Comparison of ENCODE assay signal across 29 cellular contexts in genomic region chr10:58776613-58777318, GRCh38.
DNase-seq lines count a peak whose midpoint lies in the region; ATAC-seq, FAIRE-seq and TF ChIP-seq lines count a peak whose summit lies in the region.
"Had no signal": no experiment of that assay in that cellular context is flagged by ENCODE, and none has a peak within 500 bp of the region (broad histone marks: within the 10 kb centered on the region; RNA-seq: fewer than 3 reads in every experiment).

No MANE protein-coding gene starts in this region.

- H3K9me3 ChIP-seq in A549 (no peaks in the 10 kb centered on the region), RWPE2 (ENCODE audit: severe bottlenecking) (no peaks in the 10 kb centered on the region), mesenchymal stem cell (ENCODE audit: control insufficient read depth, low read length) (no peaks in the 10 kb centered on the region)
- H3K9me3 ChIP-seq: Peyer's patch, prostate gland, SJSA1, testis, vagina had no signal

- H3K4me1 ChIP-seq in A549 (peaks cover 61% of the 10 kb centered on the region), RWPE2 (ENCODE audit: insufficient read depth, poor library complexity, severe bottlenecking) (peaks cover 16% of the 10 kb centered on the region), mesenchymal stem cell (ENCODE audit: control insufficient read depth, insufficient read depth, low read depth, low read length) (peaks cover 6% of the 10 kb centered on the region)
- H3K4me1 ChIP-seq: Peyer's patch, prostate gland had no signal

- ATAC-seq in A549 (peak in 1 of 2 experiments; percentile 27; a peak in 2 of 6 replicates), RWPE2 (ENCODE audit: low read depth) (no peak), GM21447 (IDR thresholded peaks at IDR 0.05; ENCODE audit: unreplicated experiment) (no peak)
- ATAC-seq: activated CD4-positive, CD25-positive, alpha-beta regulatory T cell treated with anti-CD3 and anti-CD28 coated beads, Interleukin-2, amount 50 U/mL, for 24 hours; stimulated activated naive CD8-positive, alpha-beta T cell treated with anti-CD3 and anti-CD28 coated beads, Interleukin-15, Interleukin-2, amounts not matched to agents 100 U/mL and 50 U/mL, for 24 hours had no signal

- H3K27ac ChIP-seq in A549: peak overlapping the region; percentile 15 to 22; a peak in 2 of 6 replicates
- peak overlapping the region; percentile 70 for H3K27ac ChIP-seq in RWPE2 (ENCODE audit: poor library complexity, severe bottlenecking)
- H3K27ac ChIP-seq in mesenchymal stem cell (ENCODE audit: low read length, poor library complexity, severe bottlenecking): no peak overlapping the region
- H3K27ac ChIP-seq: Peyer's patch, prostate gland, SJSA1, testis, vagina had no signal

- H3K9ac ChIP-seq in mesenchymal stem cell (ENCODE audit: low read length): peak overlapping the region; percentile 51

- H2BK5ac ChIP-seq in mesenchymal stem cell (ENCODE audit: low read depth, low read length, poor library complexity, severe bottlenecking): no peak overlapping the region

- H3K27me3 ChIP-seq in RWPE2 (ENCODE audit: insufficient read depth, poor library complexity, severe bottlenecking) (no peaks in the 10 kb centered on the region), mesenchymal stem cell (ENCODE audit: control insufficient read depth in 1 of 2, insufficient read depth in 1 of 2, low read length in 2 of 2) (no peaks in the 10 kb centered on the region)
- H3K27me3 ChIP-seq: Peyer's patch, SJSA1, testis, vagina had no signal

- no peak for TF ChIP-seq EP300 in A549 (IDR thresholded peaks at IDR 0.05)

- DNase-seq in A549 (ENCODE audit: low read depth in 1 of 2, low spot score in 1 of 2) (no peak), RWPE2 (ENCODE audit: low spot score) (no peak), fibroblast of the aortic adventitia (ENCODE audit: low read depth) (peak; percentile 93), mesenchymal stem cell (no peak), kidney tubule cell (ENCODE audit: low spot score) (no peak), nucleus accumbens (lab: John Stamatoyannopoulos, UW) (no peak), occipital lobe (lab: John Stamatoyannopoulos, UW) (no peak)
- DNase-seq: activated CD4-positive, alpha-beta memory T cell treated with anti-CD3 and anti-CD28 coated beads, Interleukin-2, amount 10 ng/mL, durations not matched to agents 7 days and 5 days; activated CD8-positive, alpha-beta memory T cell treated with anti-CD3 and anti-CD28 coated beads, Interleukin-2, amount 50 U/mL, for 48 hours; activated naive CD4-positive, alpha-beta T cell treated with anti-CD3 and anti-CD28 coated beads, Interleukin-2, amount 10 ng/mL, durations not matched to agents 7 days and 5 days; amniotic stem cell; COR-L47; cortex of kidney; endodermal cell; H9; NCI-H1092; NCI-H1694 treated with DMSO at 0.1 percent for 48 hours; NCI-H69; Peyer's patch; stimulated activated naive CD8-positive, alpha-beta T cell treated with anti-CD3 and anti-CD28 coated beads, Interleukin-15, Interleukin-2, amounts not matched to agents 100 U/mL and 50 U/mL, for 24 hours; testis had no signal

- H2BK120ac ChIP-seq in mesenchymal stem cell (ENCODE audit: low read depth, low read length): no peak overlapping the region

- H3K79me1 ChIP-seq in mesenchymal stem cell (replicated peaks; ENCODE audit: low read length, poor library complexity, severe bottlenecking): peaks cover 12% of the 10 kb centered on the region

- TF ChIP-seq RAD21 in A549 (conservative IDR thresholded peaks at IDR 0.05 in 1 of 2, IDR thresholded peaks at IDR 0.05 in 1 of 2): no peak

- no peak overlapping the region for H4K8ac ChIP-seq in mesenchymal stem cell (ENCODE audit: low read length)

- POLR2A ChIA-PET in A549 (lab: Yijun Ruan, JAX): no interaction called here

- no peak overlapping the region for H3K4ac ChIP-seq in mesenchymal stem cell (ENCODE audit: low read depth in 1 of 2, low read length in 2 of 2)

- peak overlapping the region; percentile 40; the same call in 2 of the 3 replicates for H3K4me2 ChIP-seq in A549
- no peak overlapping the region for H3K4me2 ChIP-seq in mesenchymal stem cell (ENCODE audit: low read length, poor library complexity, severe bottlenecking)

- no peak overlapping the region for H3K14ac ChIP-seq in mesenchymal stem cell (ENCODE audit: low read length in 2 of 2)

- no peak overlapping the region for H2BK15ac ChIP-seq in mesenchymal stem cell (ENCODE audit: low read depth, poor library complexity, severe bottlenecking)

- H2AK5ac ChIP-seq in mesenchymal stem cell (ENCODE audit: low read length, severe bottlenecking): no peak overlapping the region

- CTCF ChIA-PET in A549 (lab: Yijun Ruan, JAX): interaction anchor here (1.1 to 1.6 kb wide), 4 partner anchors 175 to 846 kb away, joined by 3 to 5 read pairs (median 4); no protein-coding TSS in a partner anchor

- WGBS in A549 (ENCODE audit: missing lambda C conversion rate): 78% methylated on average over 5 of the region's 5 CpGs
- WGBS in mesenchymal stem cell: 78% methylated on average over 5 of the region's 5 CpGs

- no peak overlapping the region for H4K91ac ChIP-seq in mesenchymal stem cell (ENCODE audit: low read length)

- H2AFZ ChIP-seq in mesenchymal stem cell (ENCODE audit: low read depth, low read length): no peak overlapping the region

- H3K4me3 ChIP-seq in A549 (no peak overlapping the region), RWPE2 (ENCODE audit: severe bottlenecking) (no peak overlapping the region), fibroblast of the aortic adventitia (ENCODE audit: low read depth, low read length) (no peak overlapping the region), mesenchymal stem cell (ENCODE audit: insufficient read depth in 1 of 2, low read depth in 1 of 2, low read length in 2 of 2) (no peak overlapping the region)
- H3K4me3 ChIP-seq: Peyer's patch, prostate gland, SJSA1, testis, vagina had no signal

- H3K23ac ChIP-seq in mesenchymal stem cell (ENCODE audit: low read length in 2 of 2): no peak overlapping the region

- TF ChIP-seq CTCF in A549 (IDR thresholded peaks at IDR 0.05) (no peak), RWPE2 (IDR thresholded peaks at IDR 0.05; ENCODE audit: poor library complexity, severe bottlenecking) (no peak), fibroblast of the aortic adventitia (IDR thresholded peaks at IDR 0.05; ENCODE audit: insufficient read depth, low read length) (no peak)

- no peaks in the 10 kb centered on the region; the same call in 1 of the 2 replicates for H3K36me3 ChIP-seq in RWPE2 (ENCODE audit: low read depth)
- no peaks in the 10 kb centered on the region for H3K36me3 ChIP-seq in mesenchymal stem cell (ENCODE audit: control insufficient read depth in 1 of 2, insufficient read depth in 2 of 2, low read depth in 1 of 2, low read length in 2 of 2)
- H3K36me3 ChIP-seq: Peyer's patch, prostate gland, SJSA1, vagina had no signal

- H2BK12ac ChIP-seq in mesenchymal stem cell (ENCODE audit: low read length in 2 of 2): no peak overlapping the region

- no peak for TF ChIP-seq POLR2A in A549 (IDR thresholded peaks at IDR 0.05; ENCODE audit: low read length)

- no peak for FAIRE-seq in A549 (lab: Jason Lieb, UNC)
- FAIRE-seq: G401.6, GM19239, TTC549 had no signal

- H3K18ac ChIP-seq in mesenchymal stem cell (ENCODE audit: low read depth in 1 of 2, low read length in 2 of 2): peak overlapping the region in 1 of 2 experiments; percentile 62

TF ChIP-seq in A549, 52 proteins besides CTCF, POLR2A, EP300 and RAD21 (continues in another document):
- no peak for TF ChIP-seq BHLHE40 (IDR thresholded peaks at IDR 0.05; ENCODE audit: low read depth, low read length)
- no peak for TF ChIP-seq ZNF302 (CRISPR knock-in tag; IDR thresholded peaks at IDR 0.05)
- no peak for TF ChIP-seq HOXB5 (CRISPR knock-in tag; IDR thresholded peaks at IDR 0.05)
- no peak for TF ChIP-seq PBX3 (IDR thresholded peaks at IDR 0.05)
- TF ChIP-seq FOSL2 (IDR thresholded peaks at IDR 0.05): no peak
- no peak for TF ChIP-seq FOSL2 (CRISPR knock-in tag; IDR thresholded peaks at IDR 0.05)
- no peak for TF ChIP-seq RCOR1 (IDR thresholded peaks at IDR 0.05; ENCODE audit: low read depth, low read length)
- TF ChIP-seq CHD2 (IDR thresholded peaks at IDR 0.05; ENCODE audit: low read length, partially characterized antibody): no peak
- no peak for TF ChIP-seq HOXB13 (CRISPR knock-in tag; IDR thresholded peaks at IDR 0.05; ENCODE audit: low read depth)
- TF ChIP-seq MYC (IDR thresholded peaks at IDR 0.05; ENCODE audit: borderline replicate concordance, low read length): no peak
- TF ChIP-seq REST (IDR thresholded peaks at IDR 0.05): no peak
- no peak for TF ChIP-seq GATA3 (IDR thresholded peaks at IDR 0.05; ENCODE audit: borderline replicate concordance)
